In the genomic region with DNA sequence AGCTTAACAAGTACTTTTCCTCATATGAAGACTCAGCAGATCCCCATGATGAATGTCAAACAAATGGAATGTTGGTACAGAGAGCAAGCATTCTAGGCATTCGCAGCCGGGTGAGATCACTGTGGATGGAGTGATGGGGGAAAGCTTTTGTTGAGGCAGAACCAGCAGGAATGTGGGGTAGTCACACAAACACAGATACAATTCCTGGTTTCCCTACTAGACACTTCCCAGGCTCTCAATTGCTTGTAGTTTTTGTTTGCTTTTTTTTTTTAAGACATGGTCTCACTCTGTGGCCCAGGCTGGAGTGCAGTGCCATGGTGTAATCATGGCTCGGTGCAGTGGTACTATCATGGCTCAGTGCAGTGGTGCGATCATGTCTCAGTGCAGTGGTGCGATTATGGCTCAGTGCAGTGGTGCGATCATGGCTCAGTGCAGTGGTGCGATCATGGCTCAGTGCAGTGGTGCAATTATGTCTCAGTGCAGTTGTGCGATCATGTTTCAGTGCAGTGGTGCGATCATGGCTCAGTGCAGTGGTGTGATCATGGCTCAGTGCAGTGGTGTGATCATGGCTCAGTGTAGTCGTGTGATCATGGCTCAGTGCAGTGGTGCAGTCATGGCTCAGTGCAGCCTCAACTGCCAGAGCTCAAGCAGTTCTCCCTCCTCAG, we compare ENCODE assay signal across 1 cellular context.
A peak's percentile ranks its signal among the peaks of the same experiment; 100 is the strongest.
TF ChIP-seq lines count a peak whose summit lies in the region.

No MANE protein-coding gene starts in this region.

TF ChIP-seq in HCT116, 20 proteins besides CTCF, POLR2A, EP300 and RAD21:
- TF ChIP-seq ZNF274 (IDR thresholded peaks at IDR 0.05; ENCODE audit: low read depth, low read length) (no peak), CBX3 (IDR thresholded peaks at IDR 0.05; ENCODE audit: low read depth) (peak; percentile 74; the same call in 1 of the 2 replicates)
